1 cellular context compared by ENCODE assay signal in the genomic region with DNA sequence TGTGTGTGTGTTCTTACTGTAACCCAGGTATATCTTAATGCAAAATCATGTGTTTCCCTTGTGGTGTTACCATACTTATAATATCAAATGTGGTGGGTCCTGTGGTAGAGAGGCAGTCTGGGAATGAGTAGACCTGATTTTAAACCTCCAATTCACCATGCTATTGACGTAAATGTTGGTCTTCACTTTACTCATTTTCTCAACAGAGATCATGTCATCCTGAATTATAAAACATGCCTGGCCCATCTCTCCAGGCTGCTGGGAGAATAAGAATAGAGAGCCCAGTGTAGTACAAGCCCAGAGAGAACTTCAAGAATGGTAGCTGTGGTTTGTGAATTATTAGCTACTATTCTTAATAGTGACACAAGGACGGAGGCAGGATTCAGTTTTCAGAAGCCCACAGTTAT.
TF ChIP-seq lines count a peak whose summit lies in the region.

No MANE protein-coding gene starts in this region.

TF ChIP-seq in WTC11, 78 proteins besides CTCF, POLR2A, EP300 and RAD21 (continued from another document):
- TF ChIP-seq, protein P1, sequence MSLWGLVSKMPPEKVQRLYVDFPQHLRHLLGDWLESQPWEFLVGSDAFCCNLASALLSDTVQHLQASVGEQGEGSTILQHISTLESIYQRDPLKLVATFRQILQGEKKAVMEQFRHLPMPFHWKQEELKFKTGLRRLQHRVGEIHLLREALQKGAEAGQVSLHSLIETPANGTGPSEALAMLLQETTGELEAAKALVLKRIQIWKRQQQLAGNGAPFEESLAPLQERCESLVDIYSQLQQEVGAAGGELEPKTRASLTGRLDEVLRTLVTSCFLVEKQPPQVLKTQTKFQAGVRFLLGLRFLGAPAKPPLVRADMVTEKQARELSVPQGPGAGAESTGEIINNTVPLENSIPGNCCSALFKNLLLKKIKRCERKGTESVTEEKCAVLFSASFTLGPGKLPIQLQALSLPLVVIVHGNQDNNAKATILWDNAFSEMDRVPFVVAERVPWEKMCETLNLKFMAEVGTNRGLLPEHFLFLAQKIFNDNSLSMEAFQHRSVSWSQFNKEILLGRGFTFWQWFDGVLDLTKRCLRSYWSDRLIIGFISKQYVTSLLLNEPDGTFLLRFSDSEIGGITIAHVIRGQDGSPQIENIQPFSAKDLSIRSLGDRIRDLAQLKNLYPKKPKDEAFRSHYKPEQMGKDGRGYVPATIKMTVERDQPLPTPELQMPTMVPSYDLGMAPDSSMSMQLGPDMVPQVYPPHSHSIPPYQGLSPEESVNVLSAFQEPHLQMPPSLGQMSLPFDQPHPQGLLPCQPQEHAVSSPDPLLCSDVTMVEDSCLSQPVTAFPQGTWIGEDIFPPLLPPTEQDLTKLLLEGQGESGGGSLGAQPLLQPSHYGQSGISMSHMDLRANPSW (CRISPR knock-in tag; conservative IDR thresholded peaks at IDR 0.05; ENCODE audit: low read depth) = no peak
- TF ChIP-seq ZNF232 (CRISPR knock-in tag; IDR thresholded peaks at IDR 0.05) = no peak
